Comparison of ENCODE assay signal across 11 cellular contexts in genomic region chr14:53715390-53715730, GRCh38.
A peak's percentile ranks its signal among the peaks of the same experiment; 100 is the strongest.
DNase-seq lines count a peak whose midpoint lies in the region; ATAC-seq and TF ChIP-seq lines count a peak whose summit lies in the region.
"Had no signal": no experiment of that assay in that cellular context is flagged by ENCODE, and none has a peak within 500 bp of the region (broad histone marks: within the 10 kb centered on the region; RNA-seq: fewer than 3 reads in every experiment).

No MANE protein-coding gene starts in this region.

- peak; percentile 77 for DNase-seq in Daoy (ENCODE audit: low read depth)
- DNase-seq in amniotic stem cell (lab: John Stamatoyannopoulos, UW): peak; percentile 14
- DNase-seq in glomerular visceral epithelial cell (ENCODE audit: extremely low spot score): peak; percentile 54
- no peak for DNase-seq in psoas muscle
- DNase-seq in NCI-H2171 (lab: John Stamatoyannopoulos, UW): no peak
- DNase-seq in activated CD8-positive, alpha-beta T cell treated with anti-CD3 and anti-CD28 coated beads for 36 hours: no peak
- DNase-seq in anterior cingulate cortex (lab: John Stamatoyannopoulos, UW): no peak
- DNase-seq: activated gamma-delta T cell treated with Interleukin-2 at 50 U/mL for 16 hours; CD8-positive, alpha-beta T cell; stimulated activated CD4-positive, alpha-beta T cell treated with anti-CD3 and anti-CD28 coated beads, Interleukin-4, amount 100 ng/mL, for 4 hours had no signal

- WGBS in psoas muscle, 3 donors: 16 to 26% (median 24%) methylated on average over 1 of the region's 1 CpG

- intact Hi-C loops in psoas muscle (cut with DNase I): no loop called here
- intact Hi-C loops in activated CD8-positive, alpha-beta T cell treated with anti-CD3 and anti-CD28 coated beads for 36 hours (cut with micrococcal nuclease): no loop called here

- CTCF ChIA-PET in activated CD8-positive, alpha-beta T cell treated with anti-CD3 and anti-CD28 coated beads for 36 hours (lab: Charles Lee): interaction anchor here (0.6 kb wide), 1 partner anchor 62 kb away, joined by 3 read pairs; no protein-coding TSS in a partner anchor

- H3K27ac ChIP-seq in psoas muscle: peak overlapping the region; percentile 39

- no peak for TF ChIP-seq CTCF in psoas muscle (IDR thresholded peaks at IDR 0.05)
- no peak for TF ChIP-seq CTCF in activated CD8-positive, alpha-beta T cell treated with anti-CD3 and anti-CD28 coated beads for 36 hours (IDR thresholded peaks at IDR 0.05)

- no peaks in the 10 kb centered on the region for H3K4me1 ChIP-seq in psoas muscle

- H3K4me1 Mint-ChIP-seq in activated CD8-positive, alpha-beta T cell treated with anti-CD3 and anti-CD28 coated beads for 36 hours (ENCODE audit: low read depth): no peaks in the 10 kb centered on the region

- no peak overlapping the region for H3K4me3 Mint-ChIP-seq in activated CD8-positive, alpha-beta T cell treated with anti-CD3 and anti-CD28 coated beads for 36 hours
- H3K4me3 Mint-ChIP-seq: CD8-positive, alpha-beta T cell had no signal

- POLR2A ChIA-PET in activated CD8-positive, alpha-beta T cell treated with anti-CD3 and anti-CD28 coated beads for 36 hours (lab: Charles Lee): no interaction called here

- H3K9me3 ChIP-seq in psoas muscle: no peaks in the 10 kb centered on the region

- no peaks in the 10 kb centered on the region for H3K27me3 Mint-ChIP-seq in activated CD8-positive, alpha-beta T cell treated with anti-CD3 and anti-CD28 coated beads for 36 hours

- H3K27ac Mint-ChIP-seq in activated CD8-positive, alpha-beta T cell treated with anti-CD3 and anti-CD28 coated beads for 36 hours: no peak overlapping the region
- H3K27ac Mint-ChIP-seq: CD8-positive, alpha-beta T cell had no signal

- no peaks in the 10 kb centered on the region for H3K36me3 Mint-ChIP-seq in activated CD8-positive, alpha-beta T cell treated with anti-CD3 and anti-CD28 coated beads for 36 hours (ENCODE audit: low read depth)
- H3K36me3 Mint-ChIP-seq: CD8-positive, alpha-beta T cell had no signal

- no peaks in the 10 kb centered on the region for H3K36me3 ChIP-seq in psoas muscle (ENCODE audit: insufficient read depth in 1 of 2, low read depth in 1 of 2)

- peak overlapping the region; percentile 35 for H3K4me3 ChIP-seq in psoas muscle

- no peaks in the 10 kb centered on the region for H3K27me3 ChIP-seq in psoas muscle (ENCODE audit: insufficient read depth in 3 of 3, low read length in 2 of 3)

- ATAC-seq in psoas muscle (peak in 2 of 4 donors; percentile 33 to 43), HG03039 (IDR thresholded peaks at IDR 0.05; ENCODE audit: unreplicated experiment) (no peak)
- no peak for ATAC-seq in activated CD8-positive, alpha-beta T cell treated with anti-CD3 and anti-CD28 coated beads for 36 hours
- ATAC-seq: CD8-positive, alpha-beta T cell had no signal

- peaks cover 3% of the 10 kb centered on the region for H3K9me3 Mint-ChIP-seq in activated CD8-positive, alpha-beta T cell treated with anti-CD3 and anti-CD28 coated beads for 36 hours

Comparison
In these comparisons a context has a peak if more than half of its experiments do, and no peak if none do; other contexts are left out.
1. DNase-seq: peak in Daoy (single experiment), amniotic stem cell (single experiment) and glomerular visceral epithelial cell (single experiment); none in psoas muscle (0 of 2), NCI-H2171 (single experiment), activated CD8-positive, alpha-beta T cell treated with anti-CD3 and anti-CD28 coated beads for 36 hours (single experiment) and anterior cingulate cortex (0 of 58).